ENCODE assay signal across 9 cellular contexts in the genomic region with DNA sequence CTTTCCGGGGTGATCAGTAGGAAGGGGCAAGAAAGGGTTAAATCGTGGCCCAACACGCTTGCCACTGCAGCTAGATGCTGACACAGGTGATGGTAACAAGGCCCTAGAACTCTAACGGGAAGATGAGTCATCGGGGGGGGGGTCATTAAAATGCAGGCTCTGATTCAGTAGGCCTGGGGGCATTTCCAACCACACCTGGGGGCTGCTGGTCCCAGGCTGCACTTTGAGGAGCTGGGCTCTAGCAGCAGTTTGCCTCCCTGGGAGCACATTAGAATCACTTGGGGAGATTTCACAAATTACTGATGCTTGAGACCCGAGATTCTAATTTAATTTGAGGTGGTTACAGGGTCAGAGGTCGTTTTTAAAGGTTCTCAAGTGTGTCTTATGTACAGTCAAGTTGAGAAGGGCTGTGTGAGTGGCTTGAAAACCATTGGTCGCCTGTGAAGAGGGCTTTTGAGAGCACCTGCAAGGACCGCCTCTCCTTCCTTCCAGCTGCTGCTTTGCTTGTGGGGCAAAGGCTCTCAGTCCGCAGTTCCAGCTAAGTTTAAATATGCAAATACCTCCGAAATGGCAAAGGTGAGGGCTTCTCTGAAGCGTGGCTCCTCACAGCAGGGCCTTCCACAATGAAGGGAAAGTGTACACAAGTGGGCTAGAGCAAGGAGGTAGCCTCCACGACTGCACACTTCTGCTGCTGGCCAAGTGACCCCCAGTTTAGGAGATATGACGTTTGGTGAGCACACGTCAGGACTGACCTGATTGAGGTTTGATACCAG.
A peak's percentile ranks its signal among the peaks of the same experiment; 100 is the strongest.
DNase-seq lines count a peak whose midpoint lies in the region; ATAC-seq lines count a peak whose summit lies in the region.
"Had no signal": no experiment of that assay in that cellular context is flagged by ENCODE, and none has a peak within 500 bp of the region (broad histone marks: within the 10 kb centered on the region; RNA-seq: fewer than 3 reads in every experiment).

No MANE protein-coding gene starts in this region.

- H3K9me3 Mint-ChIP-seq in naive thymus-derived CD4-positive, alpha-beta T cell = no peaks in the 10 kb centered on the region

- H3K4me3 Mint-ChIP-seq in naive thymus-derived CD4-positive, alpha-beta T cell = no peak overlapping the region

- H3K4me1 Mint-ChIP-seq in naive thymus-derived CD4-positive, alpha-beta T cell = no peaks in the 10 kb centered on the region

- H3K27me3 ChIP-seq in naive thymus-derived CD4-positive, alpha-beta T cell (ENCODE audit: control insufficient read depth in 2 of 2, insufficient read depth in 2 of 2, low read length in 2 of 2) = no peaks in the 10 kb centered on the region

- H3K36me3 Mint-ChIP-seq in naive thymus-derived CD4-positive, alpha-beta T cell = no peaks in the 10 kb centered on the region

- H3K27ac Mint-ChIP-seq in naive thymus-derived CD4-positive, alpha-beta T cell = no peak overlapping the region

- H3K27me3 Mint-ChIP-seq in naive thymus-derived CD4-positive, alpha-beta T cell = peaks cover 0 to 10% (median 0%) of the 10 kb centered on the region in 5 donors

- no peaks in the 10 kb centered on the region for H3K4me1 ChIP-seq in naive thymus-derived CD4-positive, alpha-beta T cell (ENCODE audit: control insufficient read depth in 2 of 2, insufficient read depth in 2 of 2, low read length in 2 of 2)

- POLR2A ChIA-PET in naive thymus-derived CD4-positive, alpha-beta T cell (lab: Charles Lee) = interaction anchor here (0.6 kb wide), 1 partner anchor 13 kb away, joined by 5 read pairs; no protein-coding TSS in a partner anchor

- CTCF ChIA-PET in naive thymus-derived CD4-positive, alpha-beta T cell (lab: Charles Lee) = no interaction called here

- no peaks in the 10 kb centered on the region for H3K36me3 ChIP-seq in naive thymus-derived CD4-positive, alpha-beta T cell (ENCODE audit: control insufficient read depth in 2 of 3, insufficient read depth in 3 of 3, low read length in 3 of 3)

- H3K9me3 ChIP-seq in naive thymus-derived CD4-positive, alpha-beta T cell (ENCODE audit: control insufficient read depth in 2 of 3, low read length in 3 of 3) = no peaks in the 10 kb centered on the region

- H3K27ac ChIP-seq in naive thymus-derived CD4-positive, alpha-beta T cell (ENCODE audit: low read depth, low read length) = no peak overlapping the region

- intact Hi-C loops in naive thymus-derived CD4-positive, alpha-beta T cell (cut with micrococcal nuclease) = no loop called here

- ATAC-seq in GM19023 (IDR thresholded peaks at IDR 0.05; ENCODE audit: unreplicated experiment) (peak; percentile 81), HG02763 (IDR thresholded peaks at IDR 0.05; ENCODE audit: unreplicated experiment) (peak; percentile 82)
- peak; percentile 11 for ATAC-seq in naive thymus-derived CD4-positive, alpha-beta T cell

- DNase-seq in NCI-H2107 (lab: John Stamatoyannopoulos, UW) = peak; percentile 18
- no peak for DNase-seq in naive thymus-derived CD4-positive, alpha-beta T cell
- no peak for DNase-seq in HUDEP-2 (lab: John Stamatoyannopoulos, UW; ENCODE audit: unreplicated experiment in 76 of 76)
- DNase-seq in activated T-cell treated with anti-CD3 and anti-CD28 coated beads, Interleukin-2, amount 50 U/mL, for 1 hour = no peak
- DNase-seq in SHP77 treated with DMSO at 0.1 percent for 48 hours (lab: John Stamatoyannopoulos, UW) = no peak
- DNase-seq in hepatic stellate cell (ENCODE audit: low spot score) = no peak
- DNase-seq: activated naive CD4-positive, alpha-beta T cell treated with anti-CD3 and anti-CD28 coated beads, Interleukin-2, amount 50 U/mL, for 16 hours had no signal

- no peak overlapping the region for H3K4me3 ChIP-seq in naive thymus-derived CD4-positive, alpha-beta T cell (ENCODE audit: low read length)

Comparison
In these comparisons a context has a peak if more than half of its experiments do, and no peak if none do; other contexts are left out.
1. ATAC-seq: peak in every context shown above with its lines; median percentile 82 in HG02763; 81 in GM19023; 11 in naive thymus-derived CD4-positive, alpha-beta T cell.